Comparison of ENCODE assay signal across 15 cellular contexts in the genomic region with DNA sequence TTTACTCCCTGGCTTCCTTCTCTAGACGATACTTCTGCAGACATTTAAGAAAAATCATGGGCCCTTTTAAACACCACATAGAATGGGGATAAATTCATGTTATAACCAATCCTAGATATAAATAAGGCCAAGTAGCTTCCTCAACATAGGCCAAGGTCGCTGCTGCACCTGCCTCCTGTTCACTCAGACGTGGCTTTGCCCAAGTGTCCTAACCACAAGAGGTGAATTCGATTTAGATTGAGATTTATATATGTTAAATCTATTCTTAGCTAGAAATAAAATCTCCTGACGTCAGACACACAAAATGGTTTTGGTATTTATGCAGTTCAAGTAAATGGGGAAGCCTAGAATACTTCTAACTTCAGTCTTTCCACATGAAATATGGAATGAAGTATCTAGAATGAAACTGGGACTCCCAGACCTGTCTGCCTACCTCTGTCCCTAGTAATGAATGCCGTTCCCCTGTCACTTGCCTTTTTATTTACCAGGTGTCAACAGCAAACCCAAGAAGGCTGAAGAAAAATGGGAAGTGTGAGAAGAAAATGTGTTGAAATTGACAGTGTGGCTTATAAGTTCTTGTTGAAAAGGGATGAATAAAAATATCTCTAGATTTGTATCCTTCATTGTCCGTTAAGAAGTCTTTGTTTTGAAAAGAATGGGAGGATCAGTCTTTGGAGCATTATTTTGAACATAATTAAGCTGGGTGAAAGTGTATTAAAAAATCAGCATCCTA. TPM values are rescaled to one million over a fixed set of nuclear protein-coding genes. Genes with fewer than 3 reads are reported as not detected.
"Had no signal": no experiment of that assay in that cellular context is flagged by ENCODE, and none has a peak within 500 bp of the region (broad histone marks: within the 10 kb centered on the region; RNA-seq: fewer than 3 reads in every experiment).

No MANE protein-coding gene starts in this region.

- H3K9me3 Mint-ChIP-seq: activated T-helper 17 cell treated with anti-CD3 and anti-CD28 coated beads, Interleukin-2, amount 50 U/mL, for 72 hours had no signal

- H3K27ac Mint-ChIP-seq: activated T-helper 17 cell treated with anti-CD3 and anti-CD28 coated beads, Interleukin-2, amount 50 U/mL, for 72 hours had no signal

- H3K4me3 ChIP-seq: sigmoid colon had no signal

- H3K36me3 ChIP-seq: brain microvascular endothelial cell, sigmoid colon had no signal

- H3K27ac ChIP-seq: brain microvascular endothelial cell, sigmoid colon had no signal

- DNase-seq: activated naive CD4-positive, alpha-beta T cell treated with Interleukin-2 at 50 U/mL for 16 hours; activated T-cell treated with anti-CD3 and anti-CD28 coated beads for 4 hours; anterior cingulate cortex; brain microvascular endothelial cell; cortex of kidney; effector CD8-positive, alpha-beta T cell; foreskin fibroblast; glutamatergic neuron; hypothalamus; left ventricle myocardium superior; mesenchymal stem cell; sigmoid colon; stimulated activated CD4-positive, alpha-beta T cell treated with anti-CD3 and anti-CD28 coated beads, Interleukin-1b, Interleukin-23, amount 100 ng/mL, for 48 hours; T-helper 9 cell had no signal

- H3K4me3 Mint-ChIP-seq: activated T-helper 17 cell treated with anti-CD3 and anti-CD28 coated beads, Interleukin-2, amount 50 U/mL, for 72 hours had no signal

- ATAC-seq: activated T-helper 17 cell treated with anti-CD3 and anti-CD28 coated beads, Interleukin-2, amount 50 U/mL, for 72 hours; left ventricle myocardium superior had no signal

- H3K4me1 ChIP-seq: sigmoid colon had no signal

- H3K27me3 ChIP-seq: brain microvascular endothelial cell, sigmoid colon had no signal

- H3K4me1 Mint-ChIP-seq: activated T-helper 17 cell treated with anti-CD3 and anti-CD28 coated beads, Interleukin-2, amount 50 U/mL, for 72 hours had no signal

RNA-seq across cellular contexts. Expression of a gene that starts 13.1 kb away (rescaled TPM):
- total RNA-seq: activated T-helper 17 cell treated with anti-CD3 and anti-CD28 coated beads, Interleukin-2, amount 50 U/mL, for 72 hours had no signal
